21 cellular contexts compared by ENCODE assay signal in the genomic region with DNA sequence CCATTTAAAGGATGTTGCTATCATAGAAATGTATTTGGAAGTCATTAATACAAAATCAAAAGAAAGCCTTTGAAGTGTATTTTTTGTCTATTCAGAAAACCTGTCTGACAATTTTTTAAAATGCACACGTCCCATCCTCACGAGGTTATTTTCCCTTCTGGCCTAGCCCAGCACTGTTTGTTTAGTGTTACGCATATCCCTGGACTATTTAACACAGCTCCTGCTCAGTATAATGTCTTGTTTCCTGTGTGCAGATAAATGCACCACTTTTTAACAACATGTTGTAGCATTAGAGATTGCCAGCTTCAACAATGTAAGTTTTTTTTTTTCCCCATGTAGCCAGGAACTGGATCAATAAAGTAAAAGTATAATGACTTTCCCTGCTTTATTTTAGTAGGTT.
DNase-seq lines count a peak whose midpoint lies in the region; ATAC-seq and TF ChIP-seq lines count a peak whose summit lies in the region.
"Had no signal": no experiment of that assay in that cellular context is flagged by ENCODE, and none has a peak within 500 bp of the region (broad histone marks: within the 10 kb centered on the region; RNA-seq: fewer than 3 reads in every experiment).

No MANE protein-coding gene starts in this region.

- H3K9me2 ChIP-seq in OCI-LY1 (ENCODE audit: low read depth, low read length): no peaks in the 10 kb centered on the region

- ATAC-seq in GM21447 (IDR thresholded peaks at IDR 0.05; ENCODE audit: unreplicated experiment): no peak
- ATAC-seq: SK-N-SH treated with all-trans-retinoic acid at 6 μM for 48 hours had no signal

- H3K4me1 ChIP-seq in CD8-positive, alpha-beta memory T cell (ENCODE audit: insufficient read depth, low read length): peaks cover 25% of the 10 kb centered on the region
- H3K4me1 ChIP-seq in OCI-LY1 (ENCODE audit: insufficient read depth, low read length, severe bottlenecking) (peaks cover 48% of the 10 kb centered on the region), endodermal cell (ENCODE audit: control insufficient read depth, insufficient read depth, low read length) (peaks cover 9% of the 10 kb centered on the region)

- H3K4me2 ChIP-seq in OCI-LY1 (ENCODE audit: low read length): no peak overlapping the region

- H3F3A ChIP-seq in OCI-LY1 (ENCODE audit: insufficient read depth, low read length): no peaks in the 10 kb centered on the region

- WGBS in endodermal cell (ENCODE audit: insufficient coverage in 1 of 2, insufficient read length in 1 of 2), 2 experiments: 87 to 90% methylated on average over 3 of the region's 3 CpGs

- no peak overlapping the region for H3K4me3 Mint-ChIP-seq in CD8-positive, alpha-beta memory T cell
- H3K4me3 Mint-ChIP-seq in endodermal cell (no peak overlapping the region), neural crest cell (no peak overlapping the region)
- H3K4me3 Mint-ChIP-seq: HFFc6 had no signal

- H3K27me3 Mint-ChIP-seq in CD8-positive, alpha-beta memory T cell: peaks cover 0 to 3% of the 10 kb centered on the region in 2 donors
- H3K27me3 Mint-ChIP-seq in endodermal cell (ENCODE audit: insufficient read depth): peaks cover 15% of the 10 kb centered on the region
- no peaks in the 10 kb centered on the region for H3K27me3 Mint-ChIP-seq in neural crest cell (ENCODE audit: low read depth)

- no peaks in the 10 kb centered on the region for H3K79me2 ChIP-seq in OCI-LY1 (ENCODE audit: insufficient read depth, low read length)

- H3K4me3 ChIP-seq in CD8-positive, alpha-beta memory T cell (ENCODE audit: low read length): no peak overlapping the region
- no peak overlapping the region for H3K4me3 ChIP-seq in OCI-LY1 (ENCODE audit: low read depth, low read length, poor library complexity, severe bottlenecking)
- H3K4me3 ChIP-seq in endodermal cell (ENCODE audit: low read length): peak overlapping the region; percentile 3

- CTCF ChIA-PET in CD8-positive, alpha-beta memory T cell (lab: Charles Lee): interaction anchor here (1.3 kb wide), 1 partner anchor 12 kb away, joined by 7 read pairs; no protein-coding TSS in a partner anchor

- no peak for TF ChIP-seq CTCF in OCI-LY1 (IDR thresholded peaks at IDR 0.05; ENCODE audit: low read length)
- no peak for TF ChIP-seq CTCF in endodermal cell (conservative IDR thresholded peaks at IDR 0.05)
- TF ChIP-seq CTCF in neural crest cell (conservative IDR thresholded peaks at IDR 0.05): no peak

- H4K20me1 ChIP-seq in OCI-LY1 (ENCODE audit: insufficient read depth, low read length): no peaks in the 10 kb centered on the region

- H3K9me3 ChIP-seq in CD8-positive, alpha-beta memory T cell (ENCODE audit: low read length): peaks cover 8% of the 10 kb centered on the region
- H3K9me3 ChIP-seq in OCI-LY1 (ENCODE audit: low read length) (peaks cover 16% of the 10 kb centered on the region), endodermal cell (ENCODE audit: control insufficient read depth, low read length) (peaks cover 37% of the 10 kb centered on the region)

- in situ Hi-C loops in G401 (cut with HindIII; ENCODE audit: low sequenced_read_pairs): no loop called here

- H3K9ac ChIP-seq in OCI-LY1 (ENCODE audit: low read length): no peak overlapping the region
- no peak overlapping the region for H3K9ac ChIP-seq in endodermal cell (ENCODE audit: extremely low read depth, low read length, poor library complexity, severe bottlenecking)

- H3K27me3 ChIP-seq in CD8-positive, alpha-beta memory T cell (ENCODE audit: insufficient read depth, low read length, poor library complexity, severe bottlenecking): no peaks in the 10 kb centered on the region
- no peaks in the 10 kb centered on the region for H3K27me3 ChIP-seq in OCI-LY1 (ENCODE audit: insufficient read depth, low read length)
- peaks cover 14% of the 10 kb centered on the region for H3K27me3 ChIP-seq in endodermal cell (ENCODE audit: control insufficient read depth, insufficient read depth, low read length, poor library complexity, severe bottlenecking)

- POLR2A ChIA-PET in CD8-positive, alpha-beta memory T cell (lab: Charles Lee): interaction anchor here (0.7 kb wide), 1 partner anchor 29 kb away, joined by 3 read pairs; no protein-coding TSS in a partner anchor

- H3K4me1 Mint-ChIP-seq in CD8-positive, alpha-beta memory T cell: peaks cover 43 to 50% (median 48%) of the 10 kb centered on the region in 3 donors
- H3K4me1 Mint-ChIP-seq in endodermal cell (peaks cover 15% of the 10 kb centered on the region), neural crest cell (peaks cover 20% of the 10 kb centered on the region)

- H3K9me3 Mint-ChIP-seq in CD8-positive, alpha-beta memory T cell: peaks cover 15 to 22% (median 17%) of the 10 kb centered on the region in 5 donors
- H3K9me3 Mint-ChIP-seq in endodermal cell (peaks cover 34% of the 10 kb centered on the region), neural crest cell (peaks cover 8% of the 10 kb centered on the region)

- peaks cover 3 to 30% (median 6%) of the 10 kb centered on the region in 3 donors for H3K36me3 Mint-ChIP-seq in CD8-positive, alpha-beta memory T cell
- H3K36me3 Mint-ChIP-seq in endodermal cell (ENCODE audit: low read depth) (peaks cover 3% of the 10 kb centered on the region), neural crest cell (ENCODE audit: low read depth) (peaks cover 2% of the 10 kb centered on the region)

- H3K27ac ChIP-seq in CD8-positive, alpha-beta memory T cell (ENCODE audit: low read depth, low read length): no peak overlapping the region
- H3K27ac ChIP-seq in OCI-LY1 (ENCODE audit: low read depth, low read length, poor library complexity, severe bottlenecking) (peak overlapping the region; percentile 30), endodermal cell (ENCODE audit: low read depth, low read length) (no peak overlapping the region)
- H3K27ac ChIP-seq: HL-60, RWPE1 had no signal

- no peak for DNase-seq in CD8-positive, alpha-beta memory T cell
- DNase-seq in endodermal cell (no peak), neural crest cell (ENCODE audit: low read depth, low spot score) (no peak), NCI-H345 (lab: John Stamatoyannopoulos, UW) (no peak), G401 (ENCODE audit: low spot score) (no peak)
- DNase-seq: EL; HFFc6; IMR-90; NCI-H1436 treated with DMSO at 0.1 percent for 48 hours; NCI-H2029; NCI-H2171; NCI-H446; NCI-H526 treated with DMSO at 0.1 percent for 48 hours; NK-92 treated with Interleukin-12 subunit alpha and Interleukin-12 subunit beta, amount 100 ng/mL, for 24 hours; OCI-M1; SIG-M5 had no signal

- H3K36me3 ChIP-seq in CD8-positive, alpha-beta memory T cell (ENCODE audit: insufficient read depth, low read length): no peaks in the 10 kb centered on the region
- H3K36me3 ChIP-seq in OCI-LY1 (ENCODE audit: insufficient read depth, low read length): no peaks in the 10 kb centered on the region
- H3K36me3 ChIP-seq in endodermal cell (ENCODE audit: control insufficient read depth, insufficient read depth, low read length): no peaks in the 10 kb centered on the region

- no peak overlapping the region for H2AFZ ChIP-seq in OCI-LY1 (ENCODE audit: low read length)

- H3K27ac Mint-ChIP-seq in CD8-positive, alpha-beta memory T cell: peak overlapping the region in 6 of 8 donors; percentile 3 to 68 (median 28)
- no peak overlapping the region for H3K27ac Mint-ChIP-seq in endodermal cell
- H3K27ac Mint-ChIP-seq in neural crest cell (ENCODE audit: unreplicated experiment): peak overlapping the region; percentile 8
- H3K27ac Mint-ChIP-seq: HFFc6 had no signal
